Comparison of ENCODE assay signal across 10 cellular contexts in the genomic region with DNA sequence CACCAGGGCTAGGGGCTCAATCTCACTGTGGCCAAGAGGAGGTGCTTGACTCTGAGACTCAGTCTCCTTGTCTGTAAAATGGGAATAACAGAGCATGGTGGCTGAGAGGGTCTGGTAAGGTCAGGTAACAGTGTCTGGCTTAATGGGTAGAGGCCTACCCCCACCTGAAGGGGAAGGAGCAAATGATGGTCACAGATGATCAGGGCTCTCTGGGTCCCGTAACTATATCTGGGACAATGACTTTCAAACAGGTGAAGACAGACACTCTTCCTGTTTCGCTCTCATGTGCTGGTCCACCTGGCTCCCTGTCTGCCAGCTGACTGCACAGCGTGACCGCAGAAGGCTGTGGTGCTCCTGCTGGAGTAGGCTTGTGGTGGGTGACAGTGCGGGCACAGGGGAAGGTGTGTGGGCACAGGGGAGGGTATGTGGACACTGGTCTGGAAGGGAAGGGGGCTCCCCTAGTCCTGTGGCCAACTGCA. TPM values are rescaled to one million over a fixed set of nuclear protein-coding genes. Genes with fewer than 3 reads are reported as not detected.
A peak's percentile ranks its signal among the peaks of the same experiment; 100 is the strongest.
DNase-seq lines count a peak whose midpoint lies in the region; ATAC-seq, FAIRE-seq and TF ChIP-seq lines count a peak whose summit lies in the region.
"Had no signal": no experiment of that assay in that cellular context is flagged by ENCODE, and none has a peak within 500 bp of the region (broad histone marks: within the 10 kb centered on the region; RNA-seq: fewer than 3 reads in every experiment).

No MANE protein-coding gene starts in this region.

- H3K4me3 ChIP-seq in heart left ventricle: peak overlapping the region in 2 of 12 donors; percentile 16 to 17

- intact Hi-C loops in heart left ventricle (cut with DNase I): loop anchor here in 3 of 10 donors (5.0 to 10.0 kb wide), 2 partner anchors 34 to 52 kb away; no protein-coding TSS in a partner anchor
- intact Hi-C loops in Right ventricle myocardium inferior (cut with DNase I): loop anchor here (5.0 kb wide), 1 partner anchor 54 kb away; no protein-coding TSS in a partner anchor

- ATAC-seq in heart left ventricle (no peak), Right ventricle myocardium inferior (no peak), HG02943 (IDR thresholded peaks at IDR 0.05; ENCODE audit: low read depth, unreplicated experiment) (peak; percentile 49), WTC11 (no peak)

- POLR2A ChIA-PET in WTC11 (lab: Charles Lee): no interaction called here

- H3K36me3 Mint-ChIP-seq in WTC11: no peaks in the 10 kb centered on the region

- H3K9me3 Mint-ChIP-seq in WTC11: no peaks in the 10 kb centered on the region

- WGBS in heart left ventricle, 4 donors: 80 to 92% (median 87%) methylated on average over 5 of the region's 5 CpGs

- TF ChIP-seq POLR2A in heart left ventricle (IDR thresholded peaks at IDR 0.05): no peak

- DNase-seq in heart left ventricle (no peak), Right ventricle myocardium inferior (ENCODE audit: missing footprints) (no peak), WTC11 (ENCODE audit: low spot score) (no peak), urothelium cell line (ENCODE audit: low spot score) (no peak), LoVo (ENCODE audit: low spot score) (no peak), C1 segment of cervical spinal cord (lab: John Stamatoyannopoulos, UW) (no peak), epidermal melanocyte (ENCODE audit: insufficient read length, low spot score) (no peak)
- DNase-seq: activated CD4-positive, CD25-positive, alpha-beta regulatory T cell; NCI-H1436 had no signal

- H3K4me1 ChIP-seq in heart left ventricle: peaks cover 12 to 86% (median 61%) of the 10 kb centered on the region in 12 donors

- no peak for TF ChIP-seq CTCF in heart left ventricle (IDR thresholded peaks at IDR 0.05)
- no peak for TF ChIP-seq CTCF in WTC11 (IDR thresholded peaks at IDR 0.05)

- H3K27me3 Mint-ChIP-seq in WTC11 (ENCODE audit: low read depth): peaks cover 29% of the 10 kb centered on the region

- CTCF ChIA-PET in WTC11 (lab: Charles Lee): no interaction called here

- H3K27ac Mint-ChIP-seq in WTC11: no peak overlapping the region

- H3K27ac ChIP-seq in heart left ventricle: peak overlapping the region in 11 of 12 donors; percentile 46 to 100 (median 98)

- no peaks in the 10 kb centered on the region for H3K9me3 ChIP-seq in heart left ventricle

- peak; percentile 93 for FAIRE-seq in urothelium cell line (lab: Jason Lieb, UNC)

- peaks cover 0 to 14% (median 0%) of the 10 kb centered on the region in 9 donors for H3K36me3 ChIP-seq in heart left ventricle

- peaks cover 51% of the 10 kb centered on the region for H3K4me1 Mint-ChIP-seq in WTC11

- H3K27me3 ChIP-seq in heart left ventricle: peaks cover 0 to 28% (median 0%) of the 10 kb centered on the region in 9 donors

- H3K4me3 Mint-ChIP-seq in WTC11: no peak overlapping the region

TF ChIP-seq in WTC11, 78 proteins besides CTCF, POLR2A, EP300 and RAD21:
- TF ChIP-seq CREB1 (CRISPR knock-in tag; IDR thresholded peaks at IDR 0.05) (no peak), TEAD1 (CRISPR knock-in tag; IDR thresholded peaks at IDR 0.05) (no peak), GTF2I (CRISPR knock-in tag; conservative IDR thresholded peaks at IDR 0.05) (0 out of 2 replicates have a peak, but pooled peaks have one; percentile 16)

RNA-seq across cellular contexts. Expression of gene A4GALT, which starts 4.0 kb away (rescaled TPM):
- total RNA-seq in heart left ventricle (100 to 1,000 TPM in 2 of 9 donors, 10 to 100 TPM in 7; 30.7 to 127 (median 63.4) TPM), Right ventricle myocardium inferior (81.2 TPM), WTC11 (2021) (13.9 to 22.1 TPM (median 16.8 TPM) in 3 replicates)
- 100 to 1,000 TPM in 1 of 2 donors, 10 to 100 TPM in 1; 91.7 to 230 TPM for polyA plus RNA-seq in heart left ventricle
